In genomic region chr12:48003226-48004038, GRCh38 we compare ENCODE assay signal across 9 cellular contexts. TPM values are rescaled to one million over a fixed set of nuclear protein-coding genes. Genes with fewer than 3 reads are reported as not detected.
DNase-seq lines count a peak whose midpoint lies in the region; ATAC-seq lines count a peak whose summit lies in the region.
"Had no signal": no experiment of that assay in that cellular context is flagged by ENCODE, and none has a peak within 500 bp of the region (broad histone marks: within the 10 kb centered on the region; RNA-seq: fewer than 3 reads in every experiment).

No MANE protein-coding gene starts in this region.

- ATAC-seq in activated T-cell treated with anti-CD3 and anti-CD28 coated beads, Interleukin-2, amount 50 U/mL, for 4 hours: peak; percentile 12 to 21
- no peak for ATAC-seq in GM19328 (IDR thresholded peaks at IDR 0.05; ENCODE audit: unreplicated experiment)
- ATAC-seq in GM19395 (IDR thresholded peaks at IDR 0.05; ENCODE audit: unreplicated experiment): no peak
- no peak for ATAC-seq in GM21717 (IDR thresholded peaks at IDR 0.05; ENCODE audit: unreplicated experiment)

- peaks cover 85% of the 10 kb centered on the region for H3K27me3 Mint-ChIP-seq in activated T-cell treated with anti-CD3 and anti-CD28 coated beads, Interleukin-2, amount 50 U/mL, for 4 hours (ENCODE audit: low read depth)

- H3K9me3 Mint-ChIP-seq in activated T-cell treated with anti-CD3 and anti-CD28 coated beads, Interleukin-2, amount 50 U/mL, for 4 hours: no peaks in the 10 kb centered on the region

- peak; percentile 28 to 30 for DNase-seq in stimulated activated CD4-positive, alpha-beta T cell treated with anti-CD3 and anti-CD28 coated beads, Interleukin-2, amount 100 ng/mL, for 24 hours
- DNase-seq in stimulated activated CD4-positive, alpha-beta T cell treated with anti-CD3 and anti-CD28 coated beads, Interleukin-4, amount 100 ng/mL, for 24 hours: no peak
- no peak for DNase-seq in activated T-cell treated with anti-CD3 and anti-CD28 coated beads, Interleukin-2, amount 50 U/mL, for 4 hours
- DNase-seq in left kidney (ENCODE audit: low read depth, low spot score) (peak; percentile 75), midbrain (lab: John Stamatoyannopoulos, UW) (no peak)
- DNase-seq: NCI-H2107 had no signal

- no peaks in the 10 kb centered on the region for H3K36me3 Mint-ChIP-seq in activated T-cell treated with anti-CD3 and anti-CD28 coated beads, Interleukin-2, amount 50 U/mL, for 4 hours (ENCODE audit: insufficient read depth)

- H3K4me3 Mint-ChIP-seq in activated T-cell treated with anti-CD3 and anti-CD28 coated beads, Interleukin-2, amount 50 U/mL, for 4 hours: peak overlapping the region; percentile 60

- peaks cover 35% of the 10 kb centered on the region for H3K4me1 Mint-ChIP-seq in activated T-cell treated with anti-CD3 and anti-CD28 coated beads, Interleukin-2, amount 50 U/mL, for 4 hours (ENCODE audit: low read depth)

RNA-seq across cellular contexts. Expression of gene COL2A1, which starts 0.8 kb away (rescaled TPM):
- under 1 TPM in 1 of 3 donors, not detected in 2; 0.08 TPM for total RNA-seq in activated T-cell treated with anti-CD3 and anti-CD28 coated beads, Interleukin-2, amount 50 U/mL, for 4 hours

RNA-seq across cellular contexts. Expression of gene TMEM106C, which starts 40.0 kb away (rescaled TPM):
- 10 to 100 TPM; 60.7 to 72.8 (median 63.1) TPM for total RNA-seq in activated T-cell treated with anti-CD3 and anti-CD28 coated beads, Interleukin-2, amount 50 U/mL, for 4 hours

Comparison
In these comparisons a context has a peak if more than half of its experiments do, and no peak if none do; other contexts are left out.
1. DNase-seq: peak in stimulated activated CD4-positive, alpha-beta T cell treated with anti-CD3 and anti-CD28 coated beads, Interleukin-2, amount 100 ng/mL, for 24 hours (2 of 2) and left kidney (single experiment); none in stimulated activated CD4-positive, alpha-beta T cell treated with anti-CD3 and anti-CD28 coated beads, Interleukin-4, amount 100 ng/mL, for 24 hours (single experiment), activated T-cell treated with anti-CD3 and anti-CD28 coated beads, Interleukin-2, amount 50 U/mL, for 4 hours (single experiment) and midbrain (single experiment).
2. ATAC-seq: peak in activated T-cell treated with anti-CD3 and anti-CD28 coated beads, Interleukin-2, amount 50 U/mL, for 4 hours (2 of 2); none in GM19328 (single experiment), GM19395 (single experiment) and GM21717 (single experiment).